1 cellular context compared by ENCODE assay signal in the genomic region with DNA sequence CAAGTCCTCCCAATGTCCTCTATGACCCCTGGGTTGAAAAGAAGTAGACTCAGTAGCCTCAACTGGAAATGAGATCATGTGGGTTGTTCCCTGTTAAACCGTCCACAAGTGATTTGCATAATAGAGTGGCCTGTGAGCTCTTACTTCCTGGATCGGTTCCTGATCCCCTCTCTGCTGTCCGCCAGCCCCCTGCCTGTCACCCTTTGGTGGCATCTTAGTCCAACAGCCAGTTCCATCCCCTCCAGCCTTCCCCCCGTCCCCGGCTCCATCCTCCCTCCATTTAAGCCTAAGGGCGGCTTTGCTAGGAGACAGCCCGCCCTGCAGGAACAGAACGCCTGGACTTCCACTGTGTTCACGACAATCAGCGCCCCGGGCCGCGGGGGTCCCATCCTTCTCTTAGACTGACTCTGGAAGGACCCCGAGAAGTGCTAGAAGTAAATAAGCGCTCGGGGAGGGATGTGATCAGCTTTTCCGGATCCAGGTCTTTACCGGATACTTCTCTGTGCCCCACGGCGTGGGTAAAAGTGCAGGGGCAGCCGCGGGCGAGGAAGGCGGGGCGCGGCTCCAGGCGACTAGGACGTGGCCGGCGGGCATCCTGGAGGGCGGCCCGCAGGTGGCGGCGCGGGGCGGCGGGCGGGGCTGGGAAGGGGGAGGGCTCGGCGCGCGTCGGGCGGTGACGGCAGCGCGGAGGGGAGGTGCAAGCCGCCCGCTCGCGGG.
A peak's percentile ranks its signal among the peaks of the same experiment; 100 is the strongest.
TF ChIP-seq lines count a peak whose summit lies in the region.

No MANE protein-coding gene starts in this region.

TF ChIP-seq in K562, 482 proteins besides CTCF, POLR2A, EP300 and RAD21 (continued from another document and continues in another):
- TF ChIP-seq, protein P1, sequence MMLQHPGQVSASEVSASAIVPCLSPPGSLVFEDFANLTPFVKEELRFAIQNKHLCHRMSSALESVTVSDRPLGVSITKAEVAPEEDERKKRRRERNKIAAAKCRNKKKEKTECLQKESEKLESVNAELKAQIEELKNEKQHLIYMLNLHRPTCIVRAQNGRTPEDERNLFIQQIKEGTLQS (IDR thresholded peaks at IDR 0.05) = peak; percentile 64; the same call in 1 of the 2 replicates
- TF ChIP-seq, protein P1 (CRISPR knock-in tag; conservative IDR thresholded peaks at IDR 0.05) = peak; percentile 62; the same call in 1 of the 2 replicates
- peak; percentile 73 for TF ChIP-seq ADNP (tag; IDR thresholded peaks at IDR 0.05)
- peak; percentile 86; the same call in 1 of the 2 replicates for TF ChIP-seq NFRKB (IDR thresholded peaks at IDR 0.05; ENCODE audit: low read depth)
- 0 out of 2 replicates have a peak, but pooled peaks have one; percentile 36 for TF ChIP-seq TARDBP (IDR thresholded peaks at IDR 0.05)
- TF ChIP-seq, protein P2, sequence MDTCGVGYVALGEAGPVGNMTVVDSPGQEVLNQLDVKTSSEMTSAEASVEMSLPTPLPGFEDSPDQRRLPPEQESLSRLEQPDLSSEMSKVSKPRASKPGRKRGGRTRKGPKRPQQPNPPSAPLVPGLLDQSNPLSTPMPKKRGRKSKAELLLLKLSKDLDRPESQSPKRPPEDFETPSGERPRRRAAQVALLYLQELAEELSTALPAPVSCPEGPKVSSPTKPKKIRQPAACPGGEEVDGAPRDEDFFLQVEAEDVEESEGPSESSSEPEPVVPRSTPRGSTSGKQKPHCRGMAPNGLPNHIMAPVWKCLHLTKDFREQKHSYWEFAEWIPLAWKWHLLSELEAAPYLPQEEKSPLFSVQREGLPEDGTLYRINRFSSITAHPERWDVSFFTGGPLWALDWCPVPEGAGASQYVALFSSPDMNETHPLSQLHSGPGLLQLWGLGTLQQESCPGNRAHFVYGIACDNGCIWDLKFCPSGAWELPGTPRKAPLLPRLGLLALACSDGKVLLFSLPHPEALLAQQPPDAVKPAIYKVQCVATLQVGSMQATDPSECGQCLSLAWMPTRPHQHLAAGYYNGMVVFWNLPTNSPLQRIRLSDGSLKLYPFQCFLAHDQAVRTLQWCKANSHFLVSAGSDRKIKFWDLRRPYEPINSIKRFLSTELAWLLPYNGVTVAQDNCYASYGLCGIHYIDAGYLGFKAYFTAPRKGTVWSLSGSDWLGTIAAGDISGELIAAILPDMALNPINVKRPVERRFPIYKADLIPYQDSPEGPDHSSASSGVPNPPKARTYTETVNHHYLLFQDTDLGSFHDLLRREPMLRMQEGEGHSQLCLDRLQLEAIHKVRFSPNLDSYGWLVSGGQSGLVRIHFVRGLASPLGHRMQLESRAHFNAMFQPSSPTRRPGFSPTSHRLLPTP (IDR thresholded peaks at IDR 0.05; ENCODE audit: borderline replicate concordance, extremely low read depth, insufficient read length) = peak; percentile 75
- TF ChIP-seq, protein P3, sequence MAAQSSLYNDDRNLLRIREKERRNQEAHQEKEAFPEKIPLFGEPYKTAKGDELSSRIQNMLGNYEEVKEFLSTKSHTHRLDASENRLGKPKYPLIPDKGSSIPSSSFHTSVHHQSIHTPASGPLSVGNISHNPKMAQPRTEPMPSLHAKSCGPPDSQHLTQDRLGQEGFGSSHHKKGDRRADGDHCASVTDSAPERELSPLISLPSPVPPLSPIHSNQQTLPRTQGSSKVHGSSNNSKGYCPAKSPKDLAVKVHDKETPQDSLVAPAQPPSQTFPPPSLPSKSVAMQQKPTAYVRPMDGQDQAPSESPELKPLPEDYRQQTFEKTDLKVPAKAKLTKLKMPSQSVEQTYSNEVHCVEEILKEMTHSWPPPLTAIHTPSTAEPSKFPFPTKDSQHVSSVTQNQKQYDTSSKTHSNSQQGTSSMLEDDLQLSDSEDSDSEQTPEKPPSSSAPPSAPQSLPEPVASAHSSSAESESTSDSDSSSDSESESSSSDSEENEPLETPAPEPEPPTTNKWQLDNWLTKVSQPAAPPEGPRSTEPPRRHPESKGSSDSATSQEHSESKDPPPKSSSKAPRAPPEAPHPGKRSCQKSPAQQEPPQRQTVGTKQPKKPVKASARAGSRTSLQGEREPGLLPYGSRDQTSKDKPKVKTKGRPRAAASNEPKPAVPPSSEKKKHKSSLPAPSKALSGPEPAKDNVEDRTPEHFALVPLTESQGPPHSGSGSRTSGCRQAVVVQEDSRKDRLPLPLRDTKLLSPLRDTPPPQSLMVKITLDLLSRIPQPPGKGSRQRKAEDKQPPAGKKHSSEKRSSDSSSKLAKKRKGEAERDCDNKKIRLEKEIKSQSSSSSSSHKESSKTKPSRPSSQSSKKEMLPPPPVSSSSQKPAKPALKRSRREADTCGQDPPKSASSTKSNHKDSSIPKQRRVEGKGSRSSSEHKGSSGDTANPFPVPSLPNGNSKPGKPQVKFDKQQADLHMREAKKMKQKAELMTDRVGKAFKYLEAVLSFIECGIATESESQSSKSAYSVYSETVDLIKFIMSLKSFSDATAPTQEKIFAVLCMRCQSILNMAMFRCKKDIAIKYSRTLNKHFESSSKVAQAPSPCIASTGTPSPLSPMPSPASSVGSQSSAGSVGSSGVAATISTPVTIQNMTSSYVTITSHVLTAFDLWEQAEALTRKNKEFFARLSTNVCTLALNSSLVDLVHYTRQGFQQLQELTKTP (IDR thresholded peaks at IDR 0.05; ENCODE audit: low read depth in 1 of 2, partially characterized antibody in 2 of 2) = peak in 1 of 2 experiments; percentile 21
- TF ChIP-seq, protein P4, sequence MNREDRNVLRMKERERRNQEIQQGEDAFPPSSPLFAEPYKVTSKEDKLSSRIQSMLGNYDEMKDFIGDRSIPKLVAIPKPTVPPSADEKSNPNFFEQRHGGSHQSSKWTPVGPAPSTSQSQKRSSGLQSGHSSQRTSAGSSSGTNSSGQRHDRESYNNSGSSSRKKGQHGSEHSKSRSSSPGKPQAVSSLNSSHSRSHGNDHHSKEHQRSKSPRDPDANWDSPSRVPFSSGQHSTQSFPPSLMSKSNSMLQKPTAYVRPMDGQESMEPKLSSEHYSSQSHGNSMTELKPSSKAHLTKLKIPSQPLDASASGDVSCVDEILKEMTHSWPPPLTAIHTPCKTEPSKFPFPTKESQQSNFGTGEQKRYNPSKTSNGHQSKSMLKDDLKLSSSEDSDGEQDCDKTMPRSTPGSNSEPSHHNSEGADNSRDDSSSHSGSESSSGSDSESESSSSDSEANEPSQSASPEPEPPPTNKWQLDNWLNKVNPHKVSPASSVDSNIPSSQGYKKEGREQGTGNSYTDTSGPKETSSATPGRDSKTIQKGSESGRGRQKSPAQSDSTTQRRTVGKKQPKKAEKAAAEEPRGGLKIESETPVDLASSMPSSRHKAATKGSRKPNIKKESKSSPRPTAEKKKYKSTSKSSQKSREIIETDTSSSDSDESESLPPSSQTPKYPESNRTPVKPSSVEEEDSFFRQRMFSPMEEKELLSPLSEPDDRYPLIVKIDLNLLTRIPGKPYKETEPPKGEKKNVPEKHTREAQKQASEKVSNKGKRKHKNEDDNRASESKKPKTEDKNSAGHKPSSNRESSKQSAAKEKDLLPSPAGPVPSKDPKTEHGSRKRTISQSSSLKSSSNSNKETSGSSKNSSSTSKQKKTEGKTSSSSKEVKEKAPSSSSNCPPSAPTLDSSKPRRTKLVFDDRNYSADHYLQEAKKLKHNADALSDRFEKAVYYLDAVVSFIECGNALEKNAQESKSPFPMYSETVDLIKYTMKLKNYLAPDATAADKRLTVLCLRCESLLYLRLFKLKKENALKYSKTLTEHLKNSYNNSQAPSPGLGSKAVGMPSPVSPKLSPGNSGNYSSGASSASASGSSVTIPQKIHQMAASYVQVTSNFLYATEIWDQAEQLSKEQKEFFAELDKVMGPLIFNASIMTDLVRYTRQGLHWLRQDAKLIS (CRISPR knock-in tag; IDR thresholded peaks at IDR 0.05) = peak; percentile 89
- TF ChIP-seq ZNF24 (IDR thresholded peaks at IDR 0.05) = no peak
- TF ChIP-seq, protein P5, sequence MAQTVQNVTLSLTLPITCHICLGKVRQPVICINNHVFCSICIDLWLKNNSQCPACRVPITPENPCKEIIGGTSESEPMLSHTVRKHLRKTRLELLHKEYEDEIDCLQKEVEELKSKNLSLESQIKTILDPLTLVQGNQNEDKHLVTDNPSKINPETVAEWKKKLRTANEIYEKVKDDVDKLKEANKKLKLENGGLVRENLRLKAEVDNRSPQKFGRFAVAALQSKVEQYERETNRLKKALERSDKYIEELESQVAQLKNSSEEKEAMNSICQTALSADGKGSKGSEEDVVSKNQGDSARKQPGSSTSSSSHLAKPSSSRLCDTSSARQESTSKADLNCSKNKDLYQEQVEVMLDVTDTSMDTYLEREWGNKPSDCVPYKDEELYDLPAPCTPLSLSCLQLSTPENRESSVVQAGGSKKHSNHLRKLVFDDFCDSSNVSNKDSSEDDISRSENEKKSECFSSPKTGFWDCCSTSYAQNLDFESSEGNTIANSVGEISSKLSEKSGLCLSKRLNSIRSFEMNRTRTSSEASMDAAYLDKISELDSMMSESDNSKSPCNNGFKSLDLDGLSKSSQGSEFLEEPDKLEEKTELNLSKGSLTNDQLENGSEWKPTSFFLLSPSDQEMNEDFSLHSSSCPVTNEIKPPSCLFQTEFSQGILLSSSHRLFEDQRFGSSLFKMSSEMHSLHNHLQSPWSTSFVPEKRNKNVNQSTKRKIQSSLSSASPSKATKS (CRISPR knock-in tag; IDR thresholded peaks at IDR 0.05) = no peak
- TF ChIP-seq CTBP1 (IDR thresholded peaks at IDR 0.05; ENCODE audit: borderline replicate concordance) = no peak; the same call in 1 of the 2 replicates
- TF ChIP-seq ZNF274 (IDR thresholded peaks at IDR 0.05; ENCODE audit: borderline replicate concordance, low read depth, low read length) = no peak
- 0 out of 2 replicates have a peak, but pooled peaks have one; percentile 36 for TF ChIP-seq ZNF431 (CRISPR knock-in tag; IDR thresholded peaks at IDR 0.05)
- peak in 1 of 2 experiments; percentile 51; a peak in 2 of 4 replicates for TF ChIP-seq HDAC1 (IDR thresholded peaks at IDR 0.05)
- peak; percentile 91 for TF ChIP-seq ELF1 (tag; IDR thresholded peaks at IDR 0.05)
- TF ChIP-seq, protein P6, sequence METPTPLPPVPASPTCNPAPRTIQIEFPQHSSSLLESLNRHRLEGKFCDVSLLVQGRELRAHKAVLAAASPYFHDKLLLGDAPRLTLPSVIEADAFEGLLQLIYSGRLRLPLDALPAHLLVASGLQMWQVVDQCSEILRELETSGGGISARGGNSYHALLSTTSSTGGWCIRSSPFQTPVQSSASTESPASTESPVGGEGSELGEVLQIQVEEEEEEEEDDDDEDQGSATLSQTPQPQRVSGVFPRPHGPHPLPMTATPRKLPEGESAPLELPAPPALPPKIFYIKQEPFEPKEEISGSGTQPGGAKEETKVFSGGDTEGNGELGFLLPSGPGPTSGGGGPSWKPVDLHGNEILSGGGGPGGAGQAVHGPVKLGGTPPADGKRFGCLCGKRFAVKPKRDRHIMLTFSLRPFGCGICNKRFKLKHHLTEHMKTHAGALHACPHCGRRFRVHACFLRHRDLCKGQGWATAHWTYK (CRISPR knock-in tag; IDR thresholded peaks at IDR 0.05) = 0 out of 2 replicates have a peak, but pooled peaks have one; percentile 54
- peak; percentile 64; the same call in 1 of the 2 replicates for TF ChIP-seq SMAD4 (CRISPR knock-in tag; conservative IDR thresholded peaks at IDR 0.05)
- TF ChIP-seq PHF8 (IDR thresholded peaks at IDR 0.05; ENCODE audit: borderline replicate concordance, low read length) = peak; percentile 62
- TF ChIP-seq ZNF76 (CRISPR knock-in tag; IDR thresholded peaks at IDR 0.05; ENCODE audit: borderline replicate concordance) = no peak
- peak; percentile 40; the same call in 1 of the 2 replicates for TF ChIP-seq POLR2AphosphoS5 (IDR thresholded peaks at IDR 0.05; ENCODE audit: control insufficient read depth, insufficient read depth, low read depth, low read length)
- peak; percentile 70; the same call in 1 of the 2 replicates for TF ChIP-seq ELF4 (CRISPR knock-in tag; IDR thresholded peaks at IDR 0.05)
- 0 out of 2 replicates have a peak, but pooled peaks have one; percentile 81 for TF ChIP-seq PHB (CRISPR knock-in tag; IDR thresholded peaks at IDR 0.05)
- TF ChIP-seq HMGN3 (IDR thresholded peaks at IDR 0.05; ENCODE audit: borderline replicate concordance, extremely low read depth, insufficient read length, low read depth, low read length) = peak; percentile 72
- TF ChIP-seq, protein P7, sequence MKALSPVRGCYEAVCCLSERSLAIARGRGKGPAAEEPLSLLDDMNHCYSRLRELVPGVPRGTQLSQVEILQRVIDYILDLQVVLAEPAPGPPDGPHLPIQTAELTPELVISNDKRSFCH (CRISPR knock-in tag; IDR thresholded peaks at IDR 0.05) = no peak
- TF ChIP-seq, protein P7 (tag; IDR thresholded peaks at IDR 0.05) = peak; percentile 45; the same call in 1 of the 2 replicates
- TF ChIP-seq, protein P8, sequence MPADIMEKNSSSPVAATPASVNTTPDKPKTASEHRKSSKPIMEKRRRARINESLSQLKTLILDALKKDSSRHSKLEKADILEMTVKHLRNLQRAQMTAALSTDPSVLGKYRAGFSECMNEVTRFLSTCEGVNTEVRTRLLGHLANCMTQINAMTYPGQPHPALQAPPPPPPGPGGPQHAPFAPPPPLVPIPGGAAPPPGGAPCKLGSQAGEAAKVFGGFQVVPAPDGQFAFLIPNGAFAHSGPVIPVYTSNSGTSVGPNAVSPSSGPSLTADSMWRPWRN (IDR thresholded peaks at IDR 0.05; ENCODE audit: low read depth) = 0 out of 2 replicates have a peak, but pooled peaks have one; percentile 39
- peak; percentile 68 for TF ChIP-seq POLR2B (IDR thresholded peaks at IDR 0.05; ENCODE audit: low read depth, partially characterized antibody)
- peak; percentile 9; the same call in 1 of the 2 replicates for TF ChIP-seq RB1 (IDR thresholded peaks at IDR 0.05; ENCODE audit: low read depth)
- TF ChIP-seq ZNF766 (CRISPR knock-in tag; conservative IDR thresholded peaks at IDR 0.05) = peak; percentile 62; the same call in 1 of the 2 replicates
- TF ChIP-seq KLF6 (CRISPR knock-in tag; IDR thresholded peaks at IDR 0.05; ENCODE audit: borderline replicate concordance) = peak; percentile 20; the same call in 1 of the 2 replicates
- no peak for TF ChIP-seq HEY1 (CRISPR knock-in tag; IDR thresholded peaks at IDR 0.05; ENCODE audit: borderline replicate concordance)
- TF ChIP-seq NFXL1 (CRISPR knock-in tag; IDR thresholded peaks at IDR 0.05) = 0 out of 2 replicates have a peak, but pooled peaks have one; percentile 13
- peak; percentile 78; the same call in 1 of the 2 replicates for TF ChIP-seq ELF2 (CRISPR knock-in tag; IDR thresholded peaks at IDR 0.05)
- peak; percentile 22 to 40; a peak in 1 of 4 replicates for TF ChIP-seq FOXK2 (conservative IDR thresholded peaks at IDR 0.05 in 1 of 2, IDR thresholded peaks at IDR 0.05 in 1 of 2; ENCODE audit: low read depth in 2 of 2)
- TF ChIP-seq HDGF (IDR thresholded peaks at IDR 0.05) = 0 out of 2 replicates have a peak, but pooled peaks have one; percentile 14
- peak; percentile 81 for TF ChIP-seq JUND (IDR thresholded peaks at IDR 0.05; ENCODE audit: borderline replicate concordance, low read depth, low read length)
- peak; percentile 82; the same call in 1 of the 3 replicates for TF ChIP-seq JUND (tag; IDR thresholded peaks at IDR 0.05; ENCODE audit: borderline replicate concordance, low read depth, low read length)
- TF ChIP-seq, protein P9, sequence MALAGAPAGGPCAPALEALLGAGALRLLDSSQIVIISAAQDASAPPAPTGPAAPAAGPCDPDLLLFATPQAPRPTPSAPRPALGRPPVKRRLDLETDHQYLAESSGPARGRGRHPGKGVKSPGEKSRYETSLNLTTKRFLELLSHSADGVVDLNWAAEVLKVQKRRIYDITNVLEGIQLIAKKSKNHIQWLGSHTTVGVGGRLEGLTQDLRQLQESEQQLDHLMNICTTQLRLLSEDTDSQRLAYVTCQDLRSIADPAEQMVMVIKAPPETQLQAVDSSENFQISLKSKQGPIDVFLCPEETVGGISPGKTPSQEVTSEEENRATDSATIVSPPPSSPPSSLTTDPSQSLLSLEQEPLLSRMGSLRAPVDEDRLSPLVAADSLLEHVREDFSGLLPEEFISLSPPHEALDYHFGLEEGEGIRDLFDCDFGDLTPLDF (CRISPR knock-in tag; IDR thresholded peaks at IDR 0.05) = peak; percentile 49; the same call in 1 of the 2 replicates
